In the genomic region with DNA sequence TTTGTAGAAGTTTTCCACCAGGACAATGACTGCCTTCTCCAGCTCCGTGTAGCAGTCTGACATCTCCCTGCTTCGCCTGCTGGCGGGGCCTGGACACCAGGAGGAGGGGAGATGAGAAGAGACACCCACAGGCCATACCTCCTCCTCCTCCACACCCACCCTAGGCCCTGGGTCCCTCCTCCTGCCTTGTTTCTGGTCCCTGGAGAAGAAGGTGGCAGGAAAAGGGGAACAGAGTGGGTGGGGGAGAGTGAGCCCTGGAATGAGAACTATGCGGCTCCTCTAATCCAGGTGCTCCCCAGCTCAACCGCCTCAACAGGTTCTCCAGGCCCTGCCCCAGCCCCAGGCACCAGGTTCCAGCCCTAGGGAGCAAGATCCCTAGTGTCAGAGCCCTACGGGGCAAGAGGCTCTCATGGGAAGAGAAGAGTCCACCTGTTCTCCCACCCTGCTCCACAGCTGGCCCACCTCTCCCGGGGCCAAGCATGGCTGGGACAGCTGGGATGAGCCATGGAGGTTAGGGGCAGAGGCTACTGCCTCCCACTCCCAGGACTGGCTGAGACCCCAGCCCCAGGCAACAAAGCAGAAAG, we compare ENCODE assay signal across 10 cellular contexts. TPM values are rescaled to one million over a fixed set of nuclear protein-coding genes. Genes with fewer than 3 reads are reported as not detected.
A peak's percentile ranks its signal among the peaks of the same experiment; 100 is the strongest.
DNase-seq lines count a peak whose midpoint lies in the region; ATAC-seq and TF ChIP-seq lines count a peak whose summit lies in the region.
"Had no signal": no experiment of that assay in that cellular context is flagged by ENCODE, and none has a peak within 500 bp of the region (broad histone marks: within the 10 kb centered on the region; RNA-seq: fewer than 3 reads in every experiment).

No MANE protein-coding gene starts in this region.

- H3K4me2 ChIP-seq in osteoblast (ENCODE audit: insufficient read depth, low read length) = peak overlapping the region; percentile 91

- H3K9me3 ChIP-seq in Peyer's patch = no peaks in the 10 kb centered on the region
- no peaks in the 10 kb centered on the region for H3K9me3 ChIP-seq in osteoblast (ENCODE audit: low read depth, low read length)

- no peaks in the 10 kb centered on the region for H3K27me3 Mint-ChIP-seq in activated T-cell treated with anti-CD3 and anti-CD28 coated beads, Interleukin-2, amount 50 U/mL, for 4 hours (ENCODE audit: low read depth)

- H3K27me3 ChIP-seq in ACC112 (ENCODE audit: insufficient read depth, low read length) (no peaks in the 10 kb centered on the region), Peyer's patch (no peaks in the 10 kb centered on the region), osteoblast (ENCODE audit: insufficient read depth, low read length) (no peaks in the 10 kb centered on the region)

- no peak for ATAC-seq in activated T-cell treated with anti-CD3 and anti-CD28 coated beads, Interleukin-2, amount 50 U/mL, for 4 hours
- ATAC-seq in GM18498 (IDR thresholded peaks at IDR 0.05; ENCODE audit: unreplicated experiment) (no peak), HG03159 (IDR thresholded peaks at IDR 0.05; ENCODE audit: unreplicated experiment) (no peak)

- DNase-seq in Peyer's patch (no peak), epithelial cell of proximal tubule (ENCODE audit: low read depth) (no peak), osteoblast (ENCODE audit: insufficient read length, low spot score, missing footprints) (peak; percentile 27), occipital lobe (lab: John Stamatoyannopoulos, UW) (no peak)
- DNase-seq in activated T-cell treated with anti-CD3 and anti-CD28 coated beads, Interleukin-2, amount 50 U/mL, for 4 hours = no peak
- DNase-seq: activated naive CD8-positive, alpha-beta T cell treated with anti-CD3 and anti-CD28 coated beads, Interleukin-2, amount 10 ng/mL, durations not matched to agents 7 days and 5 days had no signal

- H3K4me3 ChIP-seq in ACC112 (ENCODE audit: low read depth, low read length) (peak overlapping the region; percentile 71), Peyer's patch (peak overlapping the region in 3 of 4 donors; percentile 9 to 52 (median 49)), epithelial cell of proximal tubule (ENCODE audit: low read depth, low read length) (peak overlapping the region; percentile 99), osteoblast (ENCODE audit: insufficient read depth, low read length) (peak overlapping the region; percentile 34)

- no peaks in the 10 kb centered on the region for H3K36me3 Mint-ChIP-seq in activated T-cell treated with anti-CD3 and anti-CD28 coated beads, Interleukin-2, amount 50 U/mL, for 4 hours (ENCODE audit: insufficient read depth)
- H3K36me3 Mint-ChIP-seq: activated naive CD8-positive, alpha-beta T cell treated with anti-CD3 and anti-CD28 coated beads, Interleukin-2, amount 10 ng/mL, durations not matched to agents 7 days and 5 days had no signal

- H4K20me1 ChIP-seq in osteoblast (ENCODE audit: insufficient read depth, low read length) = peaks cover 24% of the 10 kb centered on the region

- peaks cover 65% of the 10 kb centered on the region for H3K79me2 ChIP-seq in ACC112 (ENCODE audit: control insufficient read depth, insufficient read depth, low read length, unreplicated experiment)
- peaks cover 69% of the 10 kb centered on the region for H3K79me2 ChIP-seq in osteoblast (ENCODE audit: insufficient read depth, low read length)

- no peak overlapping the region for H3K4me3 Mint-ChIP-seq in activated T-cell treated with anti-CD3 and anti-CD28 coated beads, Interleukin-2, amount 50 U/mL, for 4 hours
- H3K4me3 Mint-ChIP-seq: activated naive CD8-positive, alpha-beta T cell treated with anti-CD3 and anti-CD28 coated beads, Interleukin-2, amount 10 ng/mL, durations not matched to agents 7 days and 5 days had no signal

- H2AFZ ChIP-seq in ACC112 (ENCODE audit: low read length, unreplicated experiment) = no peak overlapping the region
- no peak overlapping the region for H2AFZ ChIP-seq in osteoblast (ENCODE audit: low read length)

- no peak for TF ChIP-seq POLR2A in Peyer's patch (IDR thresholded peaks at IDR 0.05)

- H3K27ac ChIP-seq in ACC112 (ENCODE audit: low read depth, low read length) (peak overlapping the region; percentile 90), Peyer's patch (peak overlapping the region; percentile 46 to 100 (median 91)), osteoblast (ENCODE audit: low read depth, low read length) (peak overlapping the region; percentile 58)
- H3K27ac ChIP-seq: C4-2B had no signal

- H3K36me3 ChIP-seq in ACC112 (ENCODE audit: insufficient read depth, low read length) = peaks cover 24% of the 10 kb centered on the region; the same call in 1 of the 2 replicates
- peaks cover 0 to 21% (median 0%) of the 10 kb centered on the region in 3 donors for H3K36me3 ChIP-seq in Peyer's patch
- H3K36me3 ChIP-seq in osteoblast (ENCODE audit: insufficient read depth, low read length) = peaks cover 33% of the 10 kb centered on the region

- no peak for TF ChIP-seq CTCF in Peyer's patch (IDR thresholded peaks at IDR 0.05)
- TF ChIP-seq CTCF in epithelial cell of proximal tubule (conservative IDR thresholded peaks at IDR 0.05; ENCODE audit: low read depth, low read length) = no peak
- TF ChIP-seq CTCF in osteoblast (IDR thresholded peaks at IDR 0.05; ENCODE audit: extremely low read depth, low read depth, low read length) = no peak

- H3K4me1 ChIP-seq in ACC112 (ENCODE audit: control insufficient read depth, insufficient read depth, low read length, unreplicated experiment) (peaks cover 37% of the 10 kb centered on the region), Peyer's patch (peaks cover 0 to 41% (median 0%) of the 10 kb centered on the region in 4 donors), osteoblast (ENCODE audit: insufficient read depth, low read length) (peaks cover 37% of the 10 kb centered on the region)

- no peaks in the 10 kb centered on the region for H3K4me1 Mint-ChIP-seq in activated T-cell treated with anti-CD3 and anti-CD28 coated beads, Interleukin-2, amount 50 U/mL, for 4 hours (ENCODE audit: low read depth)
- H3K4me1 Mint-ChIP-seq: activated naive CD8-positive, alpha-beta T cell treated with anti-CD3 and anti-CD28 coated beads, Interleukin-2, amount 10 ng/mL, durations not matched to agents 7 days and 5 days had no signal

- H3K9me3 Mint-ChIP-seq in activated T-cell treated with anti-CD3 and anti-CD28 coated beads, Interleukin-2, amount 50 U/mL, for 4 hours = no peaks in the 10 kb centered on the region
- H3K9me3 Mint-ChIP-seq: activated naive CD8-positive, alpha-beta T cell treated with anti-CD3 and anti-CD28 coated beads, Interleukin-2, amount 10 ng/mL, durations not matched to agents 7 days and 5 days had no signal

RNA-seq across cellular contexts. Expression of a gene that starts 4.8 kb away (rescaled TPM):
- 100 to 1,000 TPM; 107 to 277 (median 193) TPM for total RNA-seq in Peyer's patch
- total RNA-seq in epithelial cell of proximal tubule = 832 and 1,016 TPM in 2 replicates
- total RNA-seq in osteoblast = 160 and 190 TPM in 2 replicates
- total RNA-seq in activated T-cell treated with anti-CD3 and anti-CD28 coated beads, Interleukin-2, amount 50 U/mL, for 4 hours = under 1 TPM in 2 of 3 donors, not detected in 1; 0.24 to 0.29 TPM
- total RNA-seq in occipital lobe = 13.3 TPM
- total RNA-seq: activated naive CD8-positive, alpha-beta T cell treated with anti-CD3 and anti-CD28 coated beads, Interleukin-2, amount 10 ng/mL, durations not matched to agents 7 days and 5 days had no signal

RNA-seq across cellular contexts. Expression of a gene that starts 7.9 kb away (rescaled TPM):
- total RNA-seq in Peyer's patch (100 to 1,000 TPM; 106 to 391 (median 293) TPM), epithelial cell of proximal tubule (11.2 and 43.8 TPM in 2 replicates), osteoblast (0.36 TPM in 1 of 2 replicates, not detected in the other), occipital lobe (0.47 TPM)
- under 1 TPM in 2 of 3 donors, not detected in 1; 0.32 to 0.43 TPM for total RNA-seq in activated T-cell treated with anti-CD3 and anti-CD28 coated beads, Interleukin-2, amount 50 U/mL, for 4 hours
- total RNA-seq: activated naive CD8-positive, alpha-beta T cell treated with anti-CD3 and anti-CD28 coated beads, Interleukin-2, amount 10 ng/mL, durations not matched to agents 7 days and 5 days had no signal

RNA-seq across cellular contexts. Expression of a gene that starts 19.1 kb away (rescaled TPM):
- total RNA-seq in Peyer's patch = 100 to 1,000 TPM in 1 of 4 donors, 10 to 100 TPM in 3; 49.5 to 185 (median 52.9) TPM
- total RNA-seq in epithelial cell of proximal tubule = 186 and 345 TPM in 2 replicates
- total RNA-seq in osteoblast = 121 and 165 TPM in 2 replicates
- 1 to 10 TPM; 2.0 to 4.9 (median 3.3) TPM for total RNA-seq in activated T-cell treated with anti-CD3 and anti-CD28 coated beads, Interleukin-2, amount 50 U/mL, for 4 hours
- 5.3 TPM for total RNA-seq in occipital lobe

RNA-seq across cellular contexts. Expression of a gene that starts 20.1 kb away (rescaled TPM):
- total RNA-seq in Peyer's patch (not detected), epithelial cell of proximal tubule (1.3 and 16.5 TPM in 2 replicates), osteoblast (0.29 TPM in 1 of 2 replicates, not detected in the other), occipital lobe (0.47 TPM)
- total RNA-seq in activated T-cell treated with anti-CD3 and anti-CD28 coated beads, Interleukin-2, amount 50 U/mL, for 4 hours = not detected
- total RNA-seq: activated naive CD8-positive, alpha-beta T cell treated with anti-CD3 and anti-CD28 coated beads, Interleukin-2, amount 10 ng/mL, durations not matched to agents 7 days and 5 days had no signal

RNA-seq across cellular contexts. Expression of a gene that starts 25.7 kb away (rescaled TPM):
- total RNA-seq in Peyer's patch (10 to 100 TPM; 53.8 to 80.8 (median 68.7) TPM), epithelial cell of proximal tubule (53.0 and 64.7 TPM in 2 replicates), osteoblast (38.9 and 40.9 TPM in 2 replicates), occipital lobe (77.0 TPM)
- total RNA-seq in activated T-cell treated with anti-CD3 and anti-CD28 coated beads, Interleukin-2, amount 50 U/mL, for 4 hours = 100 to 1,000 TPM; 111 to 117 (median 114) TPM

Comparison
In these comparisons a context has a peak if more than half of its experiments do, and no peak if none do; other contexts are left out.
1. H3K4me3 ChIP-seq: peak in every context shown above with its lines; median percentile 99 in epithelial cell of proximal tubule; 71 in ACC112; 49 in Peyer's patch; 34 in osteoblast.
2. RNA of a gene that starts 4.8 kb away (total RNA-seq): 832 to 1,016 TPM in epithelial cell of proximal tubule, 107 to 277 TPM in Peyer's patch, 160 to 190 TPM in osteoblast and 13.3 TPM in occipital lobe (single experiment); 0.24 to 0.29 TPM in activated T-cell treated with anti-CD3 and anti-CD28 coated beads, Interleukin-2, amount 50 U/mL, for 4 hours; every median in the first group is over 10 times any median in the second.
3. Peak in every context shown above with its lines, with median percentiles within 50 percentile points of each other: H3K27ac ChIP-seq.